Comparison of ENCODE assay signal across 1 cellular context in the genomic region with DNA sequence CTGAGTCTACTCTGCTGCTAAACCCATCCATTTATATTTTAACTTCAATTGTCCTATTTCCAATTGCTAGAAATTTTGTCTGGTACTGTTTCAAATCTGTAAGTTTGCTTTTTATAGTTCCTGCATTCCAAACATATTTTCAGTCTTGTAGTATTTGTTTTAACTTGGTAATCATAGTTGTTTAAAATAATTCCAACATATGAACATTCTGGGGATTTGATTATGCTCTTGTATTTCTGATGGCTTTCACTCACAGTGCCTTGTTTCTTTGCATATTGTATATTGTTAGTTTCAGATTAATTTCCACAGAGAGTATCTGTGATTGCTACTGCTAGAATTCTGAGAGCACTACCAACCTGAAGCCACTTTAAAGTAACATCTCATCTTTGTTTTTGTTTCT.
TF ChIP-seq lines count a peak whose summit lies in the region.

No MANE protein-coding gene starts in this region.

TF ChIP-seq in SK-N-SH treated with all-trans-retinoic acid at 6 μM for 48 hours, 23 proteins besides CTCF, POLR2A, EP300 and RAD21 (continued from another document):
- TF ChIP-seq TOX (CRISPR knock-in tag; IDR thresholded peaks at IDR 0.05; ENCODE audit: borderline replicate concordance) (no peak), BACH2 (CRISPR knock-in tag; IDR thresholded peaks at IDR 0.05; ENCODE audit: borderline replicate concordance) (no peak), ZNF70 (CRISPR knock-in tag; IDR thresholded peaks at IDR 0.05) (no peak)
